ENCODE assay signal across 18 cellular contexts in the genomic region with DNA sequence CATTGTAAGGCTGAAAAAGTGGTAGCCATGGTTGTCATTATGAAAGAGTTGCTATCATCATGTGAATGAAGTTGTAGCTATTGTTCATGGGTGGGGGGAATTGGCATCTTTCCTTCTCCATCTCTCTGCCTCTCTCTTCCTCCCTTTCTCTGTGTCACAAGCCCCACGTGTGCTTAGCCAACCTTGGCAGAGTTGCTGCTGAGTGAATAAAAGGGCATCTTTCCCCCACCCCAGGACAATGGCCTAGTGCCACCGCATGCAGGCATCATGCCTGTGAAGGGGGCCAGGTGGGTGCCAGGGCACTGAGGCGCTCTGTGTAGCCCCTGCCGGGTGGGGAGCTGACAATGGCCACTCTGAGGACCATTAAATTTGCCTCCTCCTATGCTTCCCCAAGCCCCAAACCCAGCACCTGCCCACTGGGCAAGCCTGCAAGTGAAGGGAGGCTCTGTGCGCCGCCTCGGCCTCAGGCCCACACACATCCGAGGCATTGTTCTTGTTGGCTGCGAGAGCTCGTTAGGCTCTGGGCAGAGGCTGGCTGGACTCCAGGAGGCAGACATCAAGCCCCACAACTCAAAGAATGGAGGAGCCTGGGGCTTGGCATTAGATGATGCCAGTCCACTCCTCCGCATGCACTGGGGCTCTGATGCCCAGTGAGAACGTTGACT.
A peak's percentile ranks its signal among the peaks of the same experiment; 100 is the strongest.
DNase-seq lines count a peak whose midpoint lies in the region; ATAC-seq and FAIRE-seq lines count a peak whose summit lies in the region.
"Had no signal": no experiment of that assay in that cellular context is flagged by ENCODE, and none has a peak within 500 bp of the region (broad histone marks: within the 10 kb centered on the region; RNA-seq: fewer than 3 reads in every experiment).

No MANE protein-coding gene starts in this region.

- DNase-seq in NCI-H1092 (lab: John Stamatoyannopoulos, UW) (peak; percentile 94), NCI-H446 treated with DMSO at 0.1 percent for 48 hours (lab: John Stamatoyannopoulos, UW) (peak; percentile 73), frontal cortex (ENCODE audit: low spot score in 2 of 2) (peak; percentile 24 to 40), posterior cingulate gyrus (peak; percentile 53 to 93 (median 77)), NCI-H187 treated with DMSO at 0.1 percent for 48 hours (lab: John Stamatoyannopoulos, UW) (no peak)
- DNase-seq in activated CD4-positive, CD25-positive, alpha-beta regulatory T cell (lab: John Stamatoyannopoulos, UW): no peak
- DNase-seq: activated CD8-positive, alpha-beta memory T cell treated with anti-CD3 and anti-CD28 coated beads for 24 hours; activated gamma-delta T cell; activated T-cell treated with anti-CD3 and anti-CD28 coated beads, Interleukin-2, amount 50 U/mL, for 1 hour; dermis blood vessel endothelial cell; Kasumi-1; kidney glomerular epithelial cell; NCI-H1930; NCI-H526 treated with DMSO at 0.1 percent for 48 hours; T-helper 17 cell had no signal

- ATAC-seq in GM21825 (IDR thresholded peaks at IDR 0.05; ENCODE audit: unreplicated experiment): no peak
- ATAC-seq: HepG2, T-helper 17 cell had no signal

- intact Hi-C loops in posterior cingulate gyrus (cut with DNase I): no loop called here

- FAIRE-seq in frontal cortex (lab: Jason Lieb, UNC): no peak
- FAIRE-seq: H54, HepG2 had no signal

Comparison
In these comparisons a context has a peak if more than half of its experiments do, and no peak if none do; other contexts are left out.
1. DNase-seq: peak in NCI-H1092 (single experiment), NCI-H446 treated with DMSO at 0.1 percent for 48 hours (single experiment), frontal cortex (2 of 2) and posterior cingulate gyrus (10 of 10); none in NCI-H187 treated with DMSO at 0.1 percent for 48 hours (single experiment) and activated CD4-positive, CD25-positive, alpha-beta regulatory T cell (0 of 4).